ENCODE assay signal across 15 cellular contexts in the genomic region with DNA sequence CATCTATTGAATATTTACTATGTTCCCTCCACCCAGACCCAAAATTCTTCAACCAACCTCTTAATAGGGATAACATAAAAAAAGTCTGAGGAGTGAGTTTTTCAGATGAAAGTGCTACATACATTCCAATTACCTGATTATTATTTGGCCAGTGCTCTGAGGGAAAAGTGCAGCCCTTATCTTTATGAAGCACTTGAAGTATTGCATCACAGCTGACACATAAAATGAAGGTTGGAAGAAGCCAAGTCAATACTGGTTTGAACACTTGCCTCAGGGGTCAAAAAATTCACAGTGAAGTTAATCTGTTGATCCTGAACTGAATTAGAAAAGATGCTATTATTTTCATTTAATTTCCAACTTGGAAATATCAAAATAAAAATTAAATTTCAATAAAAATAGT.
DNase-seq lines count a peak whose midpoint lies in the region; ATAC-seq and TF ChIP-seq lines count a peak whose summit lies in the region.
"Had no signal": no experiment of that assay in that cellular context is flagged by ENCODE, and none has a peak within 500 bp of the region (broad histone marks: within the 10 kb centered on the region; RNA-seq: fewer than 3 reads in every experiment).

No MANE protein-coding gene starts in this region.

- H3K79me2 ChIP-seq in PC-3 (ENCODE audit: low read length), result peaks cover 26% of the 10 kb centered on the region; the same call in 1 of the 2 replicates

- H3K4me2 ChIP-seq in PC-3 (ENCODE audit: low read length), result 0 out of 2 replicates have a peak overlapping the region, but pooled peaks have one; percentile 6
- H3K4me2 ChIP-seq: KMS-11 had no signal

- H3K9ac ChIP-seq in PC-3 (ENCODE audit: low read length), result no peak overlapping the region
- H3K9ac ChIP-seq: KMS-11 had no signal

- no TSS peak for BruUV-seq in PC-3 (replicated peaks; lab: Mats Ljungman, UMichigan)

- no peak for TF ChIP-seq CTCF in PC-3 (conservative IDR thresholded peaks at IDR 0.05; ENCODE audit: low read depth, low read length)

- H3K36me3 Mint-ChIP-seq in activated naive CD4-positive, alpha-beta T cell treated with anti-CD3 and anti-CD28 coated beads, Interleukin-2, amount 50 U/mL, for 24 hours, result peaks cover 10% of the 10 kb centered on the region
- peaks cover 2% of the 10 kb centered on the region for H3K36me3 Mint-ChIP-seq in effector memory CD8-positive, alpha-beta T cell (ENCODE audit: insufficient read depth)
- H3K36me3 Mint-ChIP-seq: type B pancreatic cell had no signal

- H3K4me1 Mint-ChIP-seq in activated naive CD4-positive, alpha-beta T cell treated with anti-CD3 and anti-CD28 coated beads, Interleukin-2, amount 50 U/mL, for 24 hours, result peaks cover 99% of the 10 kb centered on the region
- peaks cover 36 to 52% of the 10 kb centered on the region in 2 donors for H3K4me1 Mint-ChIP-seq in effector memory CD8-positive, alpha-beta T cell (ENCODE audit: low read depth in 2 of 2)
- H3K4me1 Mint-ChIP-seq: activated B cell treated with CpG ODN at 0.5 μM for 24 hours, B cell had no signal

- H3K9me3 ChIP-seq in PC-3 (ENCODE audit: low read length), result no peaks in the 10 kb centered on the region
- H3K9me3 ChIP-seq: SJCRH30 had no signal

- peaks cover 22% of the 10 kb centered on the region for H3K4me1 ChIP-seq in PC-3 (ENCODE audit: insufficient read depth, low read length)

- no peak overlapping the region for H3K27ac ChIP-seq in PC-3 (ENCODE audit: low read length)
- H3K27ac ChIP-seq: KMS-11, SJCRH30 had no signal

- intact Hi-C loops in PC-3 (cut with micrococcal nuclease), result no loop called here

- H3K9me2 ChIP-seq in PC-3 (replicated peaks; ENCODE audit: low read length), result no peaks in the 10 kb centered on the region

- ATAC-seq in PC-3, result no peak
- no peak for ATAC-seq in effector memory CD8-positive, alpha-beta T cell (replicated peaks)
- ATAC-seq: esophagus mucosa had no signal

- H3K27me3 ChIP-seq in PC-3 (ENCODE audit: low read length), result no peaks in the 10 kb centered on the region
- H3K27me3 ChIP-seq: SJCRH30 had no signal

- H3K4me3 Mint-ChIP-seq in activated naive CD4-positive, alpha-beta T cell treated with anti-CD3 and anti-CD28 coated beads, Interleukin-2, amount 50 U/mL, for 24 hours, result peak overlapping the region; percentile 66
- H3K4me3 Mint-ChIP-seq in effector memory CD8-positive, alpha-beta T cell, result peak overlapping the region; percentile 34 to 40
- H3K4me3 Mint-ChIP-seq: activated B cell treated with CpG ODN at 0.5 μM for 24 hours, B cell, type B pancreatic cell had no signal

- no peaks in the 10 kb centered on the region for H3K9me3 Mint-ChIP-seq in activated naive CD4-positive, alpha-beta T cell treated with anti-CD3 and anti-CD28 coated beads, Interleukin-2, amount 50 U/mL, for 24 hours
- H3K9me3 Mint-ChIP-seq in effector memory CD8-positive, alpha-beta T cell, result no peaks in the 10 kb centered on the region
- H3K9me3 Mint-ChIP-seq: activated B cell treated with CpG ODN at 0.5 μM for 24 hours, type B pancreatic cell had no signal

- no peaks in the 10 kb centered on the region for H4K20me1 ChIP-seq in PC-3 (ENCODE audit: low read length)

- H3K36me3 ChIP-seq in PC-3 (ENCODE audit: low read depth, low read length), result no peaks in the 10 kb centered on the region
- H3K36me3 ChIP-seq: SJCRH30 had no signal

- no peaks in the 10 kb centered on the region for H3K27me3 Mint-ChIP-seq in activated naive CD4-positive, alpha-beta T cell treated with anti-CD3 and anti-CD28 coated beads, Interleukin-2, amount 50 U/mL, for 24 hours
- no peaks in the 10 kb centered on the region for H3K27me3 Mint-ChIP-seq in effector memory CD8-positive, alpha-beta T cell
- H3K27me3 Mint-ChIP-seq: B cell, type B pancreatic cell had no signal

- H3F3A ChIP-seq in PC-3 (ENCODE audit: low read length, unreplicated experiment), result no peaks in the 10 kb centered on the region

- CTCF ChIA-PET in PC-3 (lab: Charles Lee), result no interaction called here

- POLR2A ChIA-PET in PC-3 (lab: Charles Lee; ENCODE audit: unreplicated experiment), result no interaction called here

- no peak for DNase-seq in activated naive CD4-positive, alpha-beta T cell treated with Interleukin-2 at 50 U/mL for 16 hours
- DNase-seq in PC-3 (peak; percentile 77), renal cortical epithelial cell (ENCODE audit: low read depth) (peak; percentile 38), NCI-H1436 treated with DMSO at 0.1 percent for 48 hours (lab: John Stamatoyannopoulos, UW) (no peak), Ammon's horn (ENCODE audit: low spot score) (no peak), NCI-H1694 treated with DMSO at 0.1 percent for 48 hours (lab: John Stamatoyannopoulos, UW) (no peak)
- no peak for DNase-seq in effector memory CD8-positive, alpha-beta T cell
- DNase-seq: activated B cell treated with CpG ODN at 0.5 μM for 24 hours; activated naive CD4-positive, alpha-beta T cell; SJCRH30 had no signal

- H3K27ac Mint-ChIP-seq in activated naive CD4-positive, alpha-beta T cell treated with anti-CD3 and anti-CD28 coated beads, Interleukin-2, amount 50 U/mL, for 24 hours, result peak overlapping the region; percentile 10
- peak overlapping the region; percentile 9 to 15 for H3K27ac Mint-ChIP-seq in effector memory CD8-positive, alpha-beta T cell
- H3K27ac Mint-ChIP-seq: activated B cell treated with CpG ODN at 0.5 μM for 24 hours, B cell, type B pancreatic cell had no signal

- no peak overlapping the region for H2AFZ ChIP-seq in PC-3 (ENCODE audit: low read length)

- no peak overlapping the region for H3K4me3 ChIP-seq in PC-3 (ENCODE audit: low read length)
- H3K4me3 ChIP-seq: SJCRH30 had no signal

Comparison
In these comparisons a context has a peak if more than half of its experiments do, and no peak if none do; other contexts are left out.
1. DNase-seq: peak in PC-3 (single experiment) and renal cortical epithelial cell (single experiment); none in activated naive CD4-positive, alpha-beta T cell treated with Interleukin-2 at 50 U/mL for 16 hours (single experiment), effector memory CD8-positive, alpha-beta T cell (0 of 3), NCI-H1436 treated with DMSO at 0.1 percent for 48 hours (single experiment), Ammon's horn (single experiment) and NCI-H1694 treated with DMSO at 0.1 percent for 48 hours (single experiment).